ENCODE assay signal across 15 cellular contexts in genomic region chr11:68193018-68193417, GRCh38. TPM values are rescaled to one million over a fixed set of nuclear protein-coding genes. Genes with fewer than 3 reads are reported as not detected.
DNase-seq lines count a peak whose midpoint lies in the region; ATAC-seq and TF ChIP-seq lines count a peak whose summit lies in the region.
"Had no signal": no experiment of that assay in that cellular context is flagged by ENCODE, and none has a peak within 500 bp of the region (broad histone marks: within the 10 kb centered on the region; RNA-seq: fewer than 3 reads in every experiment).

No MANE protein-coding gene starts in this region.

- H3K27ac Mint-ChIP-seq in CD4-positive, alpha-beta T cell = peak overlapping the region; percentile 40
- peak overlapping the region; percentile 80 for H3K27ac Mint-ChIP-seq in memory B cell
- H3K27ac Mint-ChIP-seq in activated T-helper 2 cell treated with anti-CD3 and anti-CD28 coated beads, Interferon-gamma antibody, Interleukin-2, Interleukin-4, amounts not matched to agents 10 μg/mL and 5 μg/mL and 100 μg/mL, durations not matched to agents 14 hours and 24 hours and 36 hours = no peak overlapping the region

- peaks cover 78% of the 10 kb centered on the region for H3K4me1 Mint-ChIP-seq in CD4-positive, alpha-beta T cell (ENCODE audit: low read depth)
- H3K4me1 Mint-ChIP-seq in memory B cell = peaks cover 42% of the 10 kb centered on the region
- H3K4me1 Mint-ChIP-seq in activated T-helper 2 cell treated with anti-CD3 and anti-CD28 coated beads, Interferon-gamma antibody, Interleukin-2, Interleukin-4, amounts not matched to agents 10 μg/mL and 5 μg/mL and 100 μg/mL, durations not matched to agents 14 hours and 24 hours and 36 hours (ENCODE audit: low read depth) = peaks cover 13% of the 10 kb centered on the region

- peaks cover 75% of the 10 kb centered on the region for H4K20me1 ChIP-seq in OCI-LY3 (ENCODE audit: insufficient read depth, low read length)

- TF ChIP-seq CTCF in CD4-positive, alpha-beta T cell (IDR thresholded peaks at IDR 0.05) = no peak
- TF ChIP-seq CTCF in GM12865 (IDR thresholded peaks at IDR 0.05; ENCODE audit: insufficient read depth, low read depth, low read length, missing control alignments) (no peak), OCI-LY3 (IDR thresholded peaks at IDR 0.05; ENCODE audit: low read depth, low read length) (no peak)

- DNase-seq in CD4-positive, alpha-beta T cell = no peak
- DNase-seq in GM12865 (ENCODE audit: low read depth) (peak; percentile 26), memory B cell (ENCODE audit: low spot score in 2 of 2) (no peak), left lobe of liver (ENCODE audit: low spot score) (no peak), NCI-H1092 treated with DMSO at 0.1 percent for 48 hours (lab: John Stamatoyannopoulos, UW) (no peak)
- DNase-seq in activated T-helper 2 cell treated with anti-CD3 and anti-CD28 coated beads, Interferon-gamma antibody, Interleukin-2, Interleukin-4, amounts not matched to agents 10 μg/mL and 5 μg/mL and 100 μg/mL, durations not matched to agents 14 hours and 24 hours and 36 hours (ENCODE audit: low spot score) = no peak
- DNase-seq: DMS 273 treated with DMSO at 0.1 percent for 48 hours, GDM1, KG1, NCI-H1105, NCI-H187, NCI-H526 treated with DMSO at 0.1 percent for 48 hours, SHP77 treated with DMSO at 0.1 percent for 48 hours had no signal

- no peak overlapping the region for H3K4me3 Mint-ChIP-seq in CD4-positive, alpha-beta T cell
- peak overlapping the region; percentile 11 for H3K4me3 Mint-ChIP-seq in memory B cell
- H3K4me3 Mint-ChIP-seq in activated T-helper 2 cell treated with anti-CD3 and anti-CD28 coated beads, Interferon-gamma antibody, Interleukin-2, Interleukin-4, amounts not matched to agents 10 μg/mL and 5 μg/mL and 100 μg/mL, durations not matched to agents 14 hours and 24 hours and 36 hours (ENCODE audit: low read depth) = no peak overlapping the region

- H3K79me2 ChIP-seq in OCI-LY3 (ENCODE audit: low read length) = peaks cover 78% of the 10 kb centered on the region

- peaks cover 12% of the 10 kb centered on the region for H3K36me3 Mint-ChIP-seq in CD4-positive, alpha-beta T cell (ENCODE audit: low read depth)
- peaks cover 3% of the 10 kb centered on the region for H3K36me3 Mint-ChIP-seq in memory B cell
- peaks cover 2% of the 10 kb centered on the region for H3K36me3 Mint-ChIP-seq in activated T-helper 2 cell treated with anti-CD3 and anti-CD28 coated beads, Interferon-gamma antibody, Interleukin-2, Interleukin-4, amounts not matched to agents 10 μg/mL and 5 μg/mL and 100 μg/mL, durations not matched to agents 14 hours and 24 hours and 36 hours (ENCODE audit: low read depth)

- POLR2A ChIA-PET in CD4-positive, alpha-beta T cell (lab: Charles Lee) = interaction anchor here (0.8 kb wide), 1 partner anchor 21 kb away, joined by 4 read pairs; no protein-coding TSS in a partner anchor

- peaks cover 28% of the 10 kb centered on the region for H3K4me1 ChIP-seq in OCI-LY3 (ENCODE audit: low read length)

- H3K9ac ChIP-seq in OCI-LY3 (ENCODE audit: low read length) = no peak overlapping the region

- CTCF ChIA-PET in CD4-positive, alpha-beta T cell (lab: Charles Lee) = interaction anchor here (1.0 kb wide), 1 partner anchor 12 kb away, joined by 6 read pairs; no protein-coding TSS in a partner anchor

- peaks cover 6% of the 10 kb centered on the region for H3K36me3 ChIP-seq in OCI-LY3 (replicated peaks; ENCODE audit: low read depth, low read length)

- peak overlapping the region; percentile 51 for H3K4me2 ChIP-seq in OCI-LY3 (ENCODE audit: low read length)

- no peaks in the 10 kb centered on the region for H3K27me3 ChIP-seq in CD4-positive, alpha-beta T cell (ENCODE audit: control insufficient read depth, insufficient read depth, low read length)
- no peaks in the 10 kb centered on the region for H3K27me3 ChIP-seq in OCI-LY3 (ENCODE audit: low read depth, low read length)

- ATAC-seq in CD4-positive, alpha-beta T cell (ENCODE audit: poor library complexity) = no peak
- ATAC-seq in memory B cell (ENCODE audit: low read depth) = no peak
- ATAC-seq in left lobe of liver = no peak
- ATAC-seq in SK-N-SH treated with all-trans-retinoic acid at 6 μM for 48 hours = no peak

- H3K27ac ChIP-seq in CD4-positive, alpha-beta T cell (ENCODE audit: low read depth, low read length) = no peak overlapping the region
- H3K27ac ChIP-seq in OCI-LY3 (ENCODE audit: low read length) = no peak overlapping the region

- no peaks in the 10 kb centered on the region for H3K9me3 Mint-ChIP-seq in CD4-positive, alpha-beta T cell
- H3K9me3 Mint-ChIP-seq in memory B cell = no peaks in the 10 kb centered on the region
- no peaks in the 10 kb centered on the region for H3K9me3 Mint-ChIP-seq in activated T-helper 2 cell treated with anti-CD3 and anti-CD28 coated beads, Interferon-gamma antibody, Interleukin-2, Interleukin-4, amounts not matched to agents 10 μg/mL and 5 μg/mL and 100 μg/mL, durations not matched to agents 14 hours and 24 hours and 36 hours

- no peak overlapping the region for H3K4me3 ChIP-seq in GM12865 (ENCODE audit: low read depth, low read length)
- H3K4me3 ChIP-seq in OCI-LY3 (ENCODE audit: low read length) = no peak overlapping the region

- no peaks in the 10 kb centered on the region for H3K27me3 Mint-ChIP-seq in CD4-positive, alpha-beta T cell
- no peaks in the 10 kb centered on the region for H3K27me3 Mint-ChIP-seq in memory B cell
- H3K27me3 Mint-ChIP-seq in activated T-helper 2 cell treated with anti-CD3 and anti-CD28 coated beads, Interferon-gamma antibody, Interleukin-2, Interleukin-4, amounts not matched to agents 10 μg/mL and 5 μg/mL and 100 μg/mL, durations not matched to agents 14 hours and 24 hours and 36 hours (ENCODE audit: low read depth) = no peaks in the 10 kb centered on the region

- no peaks in the 10 kb centered on the region for H3K9me3 ChIP-seq in CD4-positive, alpha-beta T cell (ENCODE audit: control insufficient read depth, low read length)
- no peaks in the 10 kb centered on the region for H3K9me3 ChIP-seq in OCI-LY3 (ENCODE audit: insufficient read depth, low read length)

- intact Hi-C loops in CD4-positive, alpha-beta T cell (cut with DNase I, micrococcal nuclease) = no loop called here
- intact Hi-C loops in activated T-helper 2 cell treated with anti-CD3 and anti-CD28 coated beads, Interferon-gamma antibody, Interleukin-2, Interleukin-4, amounts not matched to agents 10 μg/mL and 5 μg/mL and 100 μg/mL, durations not matched to agents 14 hours and 24 hours and 36 hours (cut with micrococcal nuclease) = no loop called here

- no peak overlapping the region for H2AFZ ChIP-seq in OCI-LY3 (ENCODE audit: low read depth, low read length)

TF ChIP-seq in SK-N-SH treated with all-trans-retinoic acid at 6 μM for 48 hours, 23 proteins besides CTCF, POLR2A, EP300 and RAD21:
- TF ChIP-seq TCF4 (CRISPR knock-in tag; IDR thresholded peaks at IDR 0.05; ENCODE audit: borderline replicate concordance) (no peak), GLIS3 (CRISPR knock-in tag; IDR thresholded peaks at IDR 0.05) (no peak), PATZ1 (CRISPR knock-in tag; IDR thresholded peaks at IDR 0.05; ENCODE audit: borderline replicate concordance) (no peak), CSRNP3 (CRISPR knock-in tag; IDR thresholded peaks at IDR 0.05) (no peak), RARB (CRISPR knock-in tag; IDR thresholded peaks at IDR 0.05) (no peak), SNAI2 (CRISPR knock-in tag; IDR thresholded peaks at IDR 0.05) (no peak), ISL1 (CRISPR knock-in tag; IDR thresholded peaks at IDR 0.05) (no peak), BACH2 (CRISPR knock-in tag; IDR thresholded peaks at IDR 0.05; ENCODE audit: borderline replicate concordance) (no peak)

RNA-seq across cellular contexts. Expression of gene KMT5B, which starts 20.1 kb away (rescaled TPM):
- 10 to 100 TPM; 22.5 to 23.3 TPM for total RNA-seq in CD4-positive, alpha-beta T cell
- total RNA-seq in left lobe of liver = 19.3 TPM
- total RNA-seq in activated T-helper 2 cell treated with anti-CD3 and anti-CD28 coated beads, Interferon-gamma antibody, Interleukin-2, Interleukin-4, amounts not matched to agents 10 μg/mL and 5 μg/mL and 100 μg/mL, durations not matched to agents 14 hours and 24 hours and 36 hours = 31.5 and 34.0 TPM in 2 replicates
